In the genomic region with DNA sequence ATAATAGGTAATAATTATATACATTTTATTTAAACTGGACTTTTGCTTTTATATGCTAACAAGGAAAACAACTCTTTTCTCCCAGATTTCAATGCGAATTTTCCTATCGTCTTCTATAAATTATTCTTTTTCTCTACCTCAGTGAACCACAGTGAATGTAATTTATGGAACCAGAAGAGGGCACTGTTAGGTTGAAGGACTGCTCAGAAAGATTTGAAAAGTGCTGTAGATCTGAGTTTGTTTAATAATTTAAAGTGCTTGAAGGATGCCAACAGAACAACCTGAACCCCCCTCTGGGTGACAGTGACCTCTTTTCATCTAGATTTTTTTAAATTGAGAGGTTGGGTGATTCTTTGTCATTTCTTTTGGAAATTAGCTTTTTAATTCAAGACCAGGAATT, we compare ENCODE assay signal across 8 cellular contexts. TPM values are rescaled to one million over a fixed set of nuclear protein-coding genes. Genes with fewer than 3 reads are reported as not detected.
DNase-seq lines count a peak whose midpoint lies in the region; ATAC-seq and TF ChIP-seq lines count a peak whose summit lies in the region.

No MANE protein-coding gene starts in this region.

- DNase-seq in AG04450 (ENCODE audit: low read depth, low spot score) (peak; percentile 3), HCEC 1CT (peak; percentile 36), Panc1 (ENCODE audit: low read depth, low spot score) (peak; percentile 10), fibroblast of the aortic adventitia (ENCODE audit: low read depth) (peak; percentile 45), NCI-H2029 treated with DMSO at 0.1 percent for 48 hours (lab: John Stamatoyannopoulos, UW) (no peak)
- no peak for DNase-seq in activated T-cell treated with anti-CD3 and anti-CD28 coated beads, Interleukin-2, amount 50 U/mL, for 48 hours

- H3K27ac Mint-ChIP-seq in activated T-helper 17 cell treated with anti-CD3 and anti-CD28 coated beads, Interleukin-2, amount 50 U/mL, for 72 hours = no peak overlapping the region

- intact Hi-C loops in Panc1 (cut with micrococcal nuclease; ENCODE audit: unreplicated experiment) = loop anchor here (1.0 kb wide), 1 partner anchor 195 kb away; no protein-coding TSS in a partner anchor

- no peaks in the 10 kb centered on the region for H3K36me3 ChIP-seq in Panc1 (ENCODE audit: control insufficient read depth, insufficient read depth, low read length)

- in situ Hi-C loops in Panc1 (cut with HindIII; ENCODE audit: low pct_unique_long_range_greater_than_20kb, low sequenced_read_pairs) = no loop called here

- H3K4me3 Mint-ChIP-seq in activated T-helper 17 cell treated with anti-CD3 and anti-CD28 coated beads, Interleukin-2, amount 50 U/mL, for 72 hours = no peak overlapping the region

- no peaks in the 10 kb centered on the region for H3K4me1 Mint-ChIP-seq in activated T-helper 17 cell treated with anti-CD3 and anti-CD28 coated beads, Interleukin-2, amount 50 U/mL, for 72 hours

- H3K27me3 ChIP-seq in AG04450 (ENCODE audit: control insufficient read depth, insufficient read depth, low read length) (peaks cover 10% of the 10 kb centered on the region), Panc1 (ENCODE audit: control insufficient read depth, insufficient read depth, low read length) (peaks cover 4% of the 10 kb centered on the region)

- TF ChIP-seq CTCF in AG04450 (IDR thresholded peaks at IDR 0.05; ENCODE audit: low read depth, low read length) (peak; percentile 69), Panc1 (IDR thresholded peaks at IDR 0.05) (no peak), fibroblast of the aortic adventitia (IDR thresholded peaks at IDR 0.05; ENCODE audit: insufficient read depth, low read length) (peak; percentile 66)

- no peaks in the 10 kb centered on the region for H3K4me1 ChIP-seq in Panc1 (ENCODE audit: control insufficient read depth, insufficient read depth, low read length)

- POLR2A ChIA-PET in AG04450 (lab: Yijun Ruan, JAX) = no interaction called here
- POLR2A ChIA-PET in Panc1 (lab: Charles Lee) = no interaction called here

- H3K9me3 ChIP-seq in AG04450 (ENCODE audit: control insufficient read depth, insufficient read depth, low read length) = no peaks in the 10 kb centered on the region
- H3K9me3 ChIP-seq in Panc1 (ENCODE audit: control insufficient read depth, insufficient read depth, low read depth, low read length) = no peaks in the 10 kb centered on the region

- H3K27me3 Mint-ChIP-seq in activated T-helper 17 cell treated with anti-CD3 and anti-CD28 coated beads, Interleukin-2, amount 50 U/mL, for 72 hours = peaks cover 16% of the 10 kb centered on the region

- CTCF ChIA-PET in AG04450 (lab: Charles Lee) (interaction anchor here (0.5 to 5.2 kb wide), 39 partner anchors 8 to 787 kb away, joined by 3 to 154 read pairs (median 5); no protein-coding TSS in a partner anchor), Panc1 (lab: Charles Lee) (no interaction called here)

- H3K27ac ChIP-seq in AG04450 (ENCODE audit: low read depth, low read length) = no peak overlapping the region
- H3K27ac ChIP-seq in Panc1 (ENCODE audit: low read length) = no peak overlapping the region

- H3K4me3 ChIP-seq in AG04450 (ENCODE audit: low read depth, low read length) (no peak overlapping the region), Panc1 (ENCODE audit: low read depth in 2 of 2, low read length in 2 of 2) (no peak overlapping the region), fibroblast of the aortic adventitia (ENCODE audit: low read depth, low read length) (no peak overlapping the region)

- ATAC-seq in Panc1 = no peak
- ATAC-seq in GM18870 (IDR thresholded peaks at IDR 0.05; ENCODE audit: unreplicated experiment) = no peak
- ATAC-seq in activated T-helper 17 cell treated with anti-CD3 and anti-CD28 coated beads, Interleukin-2, amount 50 U/mL, for 72 hours (replicated peaks) = no peak

- H3K36me3 Mint-ChIP-seq in activated T-helper 17 cell treated with anti-CD3 and anti-CD28 coated beads, Interleukin-2, amount 50 U/mL, for 72 hours (ENCODE audit: low read depth) = no peaks in the 10 kb centered on the region

- BruUV-seq in Panc1 (replicated peaks; lab: Mats Ljungman, UMichigan) = no TSS peak

- H3K9me3 Mint-ChIP-seq in activated T-helper 17 cell treated with anti-CD3 and anti-CD28 coated beads, Interleukin-2, amount 50 U/mL, for 72 hours = no peaks in the 10 kb centered on the region

RNA-seq across cellular contexts. Expression of a gene that starts 54.9 kb away (rescaled TPM):
- polyA plus RNA-seq in AG04450 (2011; rRNA removed) = not detected in 2 replicates
- not detected in 2 replicates for polyA minus RNA-seq in AG04450 (2011; rRNA and poly(A)+ RNA removed)
- total RNA-seq in Panc1 (2021; ENCODE audit: unreplicated experiment) (not detected), fibroblast of the aortic adventitia (ENCODE audit: low replicate concordance) (not detected in 2 replicates)
- polyA plus RNA-seq in Panc1 (2012; ENCODE audit: insufficient read length) = not detected
- total RNA-seq in activated T-helper 17 cell treated with anti-CD3 and anti-CD28 coated beads, Interleukin-2, amount 50 U/mL, for 72 hours = not detected

Comparison
In these comparisons a context has a peak if more than half of its experiments do, and no peak if none do; other contexts are left out.
1. DNase-seq: peak in AG04450 (single experiment), HCEC 1CT (single experiment), Panc1 (single experiment) and fibroblast of the aortic adventitia (single experiment); none in activated T-cell treated with anti-CD3 and anti-CD28 coated beads, Interleukin-2, amount 50 U/mL, for 48 hours (0 of 2) and NCI-H2029 treated with DMSO at 0.1 percent for 48 hours (single experiment).